10 cellular contexts compared by ENCODE assay signal in genomic region chr5:172185096-172185461, GRCh38. TPM values are rescaled to one million over a fixed set of nuclear protein-coding genes. Genes with fewer than 3 reads are reported as not detected.
DNase-seq lines count a peak whose midpoint lies in the region; ATAC-seq and TF ChIP-seq lines count a peak whose summit lies in the region.
"Had no signal": no experiment of that assay in that cellular context is flagged by ENCODE, and none has a peak within 500 bp of the region (broad histone marks: within the 10 kb centered on the region; RNA-seq: fewer than 3 reads in every experiment).

No MANE protein-coding gene starts in this region.

- H3K36me3 ChIP-seq in OCI-LY7 (ENCODE audit: insufficient read depth, low read length) (peaks cover 45% of the 10 kb centered on the region), colonic mucosa (no peaks in the 10 kb centered on the region), gastrocnemius medialis (no peaks in the 10 kb centered on the region)

- POLR2A ChIA-PET in OCI-LY7 (lab: Charles Lee): interaction anchor here (2.4 kb wide), 1 partner anchor 10 kb away, joined by 39 read pairs; no protein-coding TSS in a partner anchor

- peak overlapping the region; percentile 93 for H3K4me2 ChIP-seq in OCI-LY7 (ENCODE audit: low read length)

- no peaks in the 10 kb centered on the region for H3K27me3 ChIP-seq in colonic mucosa
- H3K27me3 ChIP-seq in gastrocnemius medialis: no peaks in the 10 kb centered on the region

- BruUV-seq in OCI-LY7 (replicated peaks; lab: Mats Ljungman, UMichigan) (no TSS peak), Calu3 (replicated peaks; lab: Mats Ljungman, UMichigan) (no TSS peak)

- CTCF ChIA-PET in OCI-LY7 (lab: Charles Lee; ENCODE audit: unreplicated experiment): no interaction called here
- CTCF ChIA-PET in Calu3 (lab: Charles Lee): no interaction called here

- TF ChIP-seq CTCF in OCI-LY7 (conservative IDR thresholded peaks at IDR 0.05; ENCODE audit: low read length) (no peak), colonic mucosa (IDR thresholded peaks at IDR 0.05) (no peak), gastrocnemius medialis (IDR thresholded peaks at IDR 0.05 in 4 of 5, conservative IDR thresholded peaks at IDR 0.05 in 1 of 5) (no peak), Calu3 (IDR thresholded peaks at IDR 0.05; ENCODE audit: unreplicated experiment) (no peak)

- H4K20me1 ChIP-seq in OCI-LY7 (ENCODE audit: insufficient read depth, low read length): peaks cover 3% of the 10 kb centered on the region; the same call in 1 of the 2 replicates

- peaks cover 55% of the 10 kb centered on the region for H3K4me1 Mint-ChIP-seq in activated CD4-positive, alpha-beta T cell treated with anti-CD3 and anti-CD28 coated beads, Interleukin-2, amount 10 ng/mL, durations not matched to agents 24 days and 14 days
- peaks cover 20% of the 10 kb centered on the region for H3K4me1 Mint-ChIP-seq in Calu3 (ENCODE audit: low read depth, unreplicated experiment)

- H3K9me3 Mint-ChIP-seq in activated CD4-positive, alpha-beta T cell treated with anti-CD3 and anti-CD28 coated beads, Interleukin-2, amount 10 ng/mL, durations not matched to agents 24 days and 14 days: no peaks in the 10 kb centered on the region
- no peaks in the 10 kb centered on the region for H3K9me3 Mint-ChIP-seq in Calu3 (ENCODE audit: low read depth, unreplicated experiment)

- H2AFZ ChIP-seq in OCI-LY7 (ENCODE audit: low read length): no peak overlapping the region

- H3K4me3 ChIP-seq in OCI-LY7 (ENCODE audit: low read depth, low read length, poor library complexity, severe bottlenecking) (no peak overlapping the region), colonic mucosa (peak overlapping the region; percentile 97), gastrocnemius medialis (no peak overlapping the region)

- peaks cover 5% of the 10 kb centered on the region for H3K27me3 Mint-ChIP-seq in activated CD4-positive, alpha-beta T cell treated with anti-CD3 and anti-CD28 coated beads, Interleukin-2, amount 10 ng/mL, durations not matched to agents 24 days and 14 days
- peaks cover 12% of the 10 kb centered on the region for H3K27me3 Mint-ChIP-seq in Calu3 (ENCODE audit: unreplicated experiment)

- H3K9me3 ChIP-seq in OCI-LY7 (ENCODE audit: low read length) (no peaks in the 10 kb centered on the region; the same call in 1 of the 2 replicates), colonic mucosa (no peaks in the 10 kb centered on the region), gastrocnemius medialis (no peaks in the 10 kb centered on the region)

- H3K4me1 ChIP-seq in OCI-LY7 (ENCODE audit: insufficient read depth, low read length, poor library complexity, severe bottlenecking) (peaks cover 27% of the 10 kb centered on the region), colonic mucosa (no peaks in the 10 kb centered on the region), gastrocnemius medialis (peaks cover 14 to 16% of the 10 kb centered on the region in 2 donors)

- in situ Hi-C loops in gastrocnemius medialis (cut with MboI; ENCODE audit: low sequenced_read_pairs in 4 of 4): loop anchor here in 3 of 4 donors (5.0 to 25.0 kb wide), 3 partner anchors 73 to 102 kb away; partner anchors contain the start of gene UBTD2 (in 2 of the 3)

- H3K27ac ChIP-seq in OCI-LY7 (ENCODE audit: low read depth, low read length, poor library complexity, severe bottlenecking): no peak overlapping the region
- peak overlapping the region; percentile 95 for H3K27ac ChIP-seq in colonic mucosa
- peak overlapping the region in 3 of 4 donors; percentile 82 to 88 (median 86) for H3K27ac ChIP-seq in gastrocnemius medialis

- peaks cover 33% of the 10 kb centered on the region for H3K36me3 Mint-ChIP-seq in activated CD4-positive, alpha-beta T cell treated with anti-CD3 and anti-CD28 coated beads, Interleukin-2, amount 10 ng/mL, durations not matched to agents 24 days and 14 days (ENCODE audit: low read depth)
- H3K36me3 Mint-ChIP-seq in Calu3 (ENCODE audit: insufficient read depth, unreplicated experiment): peaks cover 29% of the 10 kb centered on the region

- H3K9ac ChIP-seq in colonic mucosa (ENCODE audit: low read depth in 2 of 2, low read length in 2 of 2): no peak overlapping the region

- no peak for TF ChIP-seq POLR2A in gastrocnemius medialis (IDR thresholded peaks at IDR 0.05)

- no peak for ATAC-seq in gastrocnemius medialis
- no peak for ATAC-seq in left colon

- H3K79me2 ChIP-seq in OCI-LY7 (ENCODE audit: insufficient read depth, low read depth, low read length): peaks cover 67% of the 10 kb centered on the region

- peak overlapping the region; percentile 99 for H3K4me3 Mint-ChIP-seq in activated CD4-positive, alpha-beta T cell treated with anti-CD3 and anti-CD28 coated beads, Interleukin-2, amount 10 ng/mL, durations not matched to agents 24 days and 14 days
- no peak overlapping the region for H3K4me3 Mint-ChIP-seq in Calu3 (ENCODE audit: low read depth, unreplicated experiment)

- no peaks in the 10 kb centered on the region for H3K9me2 ChIP-seq in OCI-LY7 (ENCODE audit: insufficient read depth, low read length)

- intact Hi-C loops in activated CD4-positive, alpha-beta T cell treated with anti-CD3 and anti-CD28 coated beads, Interleukin-2, amount 10 ng/mL, durations not matched to agents 24 days and 14 days (cut with micrococcal nuclease): loop anchor here (5.0 kb wide), 5 partner anchors 33 to 798 kb away; partner anchors contain the start of gene NPM1
- intact Hi-C loops in OCI-LY7 (cut with micrococcal nuclease; ENCODE audit: unreplicated experiment): loop anchor here (5.0 kb wide), 2 partner anchors 178 to 273 kb away; partner anchors contain the start of gene FBXW11
- intact Hi-C loops in colonic mucosa (cut with DNase I): loop anchor here (5.0 kb wide), 1 partner anchor 97 kb away; the partner anchor contains the start of gene UBTD2
- intact Hi-C loops in gastrocnemius medialis (cut with DNase I; ENCODE audit: low total_unique reads): no loop called here
- intact Hi-C loops in Calu3 (cut with micrococcal nuclease; ENCODE audit: unreplicated experiment): loop anchor here (5.0 kb wide), 2 partner anchors 97 to 273 kb away; partner anchors contain the start of gene UBTD2
- intact Hi-C loops in left colon (cut with DNase I, micrococcal nuclease): loop anchor here (5.0 to 10.0 kb wide), 2 partner anchors 70 to 78 kb away; no protein-coding TSS in a partner anchor

- H3K27ac Mint-ChIP-seq in activated CD4-positive, alpha-beta T cell treated with anti-CD3 and anti-CD28 coated beads, Interleukin-2, amount 10 ng/mL, durations not matched to agents 24 days and 14 days: peak overlapping the region; percentile 99
- no peak overlapping the region for H3K27ac Mint-ChIP-seq in Calu3 (ENCODE audit: unreplicated experiment)

- DNase-seq in activated CD4-positive, alpha-beta T cell treated with anti-CD3 and anti-CD28 coated beads, Interleukin-2, amount 10 ng/mL, durations not matched to agents 24 days and 14 days: peak; percentile 74
- no peak for DNase-seq in activated CD4-positive, alpha-beta T cell treated with anti-CD3 and anti-CD28 coated beads for 4 hours
- no peak for DNase-seq in OCI-LY7 (ENCODE audit: low spot score)
- no peak for DNase-seq in colonic mucosa
- DNase-seq in gastrocnemius medialis: no peak
- no peak for DNase-seq in C1 segment of cervical spinal cord (lab: John Stamatoyannopoulos, UW)
- no peak for DNase-seq in Calu3
- DNase-seq in left colon: no peak
- DNase-seq: SHP77 treated with DMSO at 0.1 percent for 48 hours had no signal

RNA-seq across cellular contexts. Expression of gene STK10, which starts 2.9 kb away (rescaled TPM):
- 87.9 and 91.1 TPM in 2 replicates for total RNA-seq in activated CD4-positive, alpha-beta T cell treated with anti-CD3 and anti-CD28 coated beads, Interleukin-2, amount 10 ng/mL, durations not matched to agents 24 days and 14 days
- 53.1 and 53.7 TPM in 2 replicates for total RNA-seq in OCI-LY7 (2014; rRNA removed; shearing (Covaris generic))
- total RNA-seq in OCI-LY7 (2022) (89.7 and 95.9 TPM in 2 replicates), colonic mucosa (10 to 100 TPM; 16.1 to 23.2 TPM), gastrocnemius medialis (10 to 100 TPM in 1 of 4 donors, 1 to 10 TPM in 3; 5.4 to 18.3 (median 5.7) TPM), Calu3 (2022) (27.4 and 32.1 TPM in 2 replicates), left colon (10 to 100 TPM; 32.6 to 35.7 TPM)

RNA-seq across cellular contexts. Expression of gene EFCAB9, which starts 8.9 kb away (rescaled TPM):
- not detected in 2 replicates for total RNA-seq in activated CD4-positive, alpha-beta T cell treated with anti-CD3 and anti-CD28 coated beads, Interleukin-2, amount 10 ng/mL, durations not matched to agents 24 days and 14 days
- total RNA-seq in OCI-LY7 (2014; rRNA removed; shearing (Covaris generic)): not detected in 2 replicates
- total RNA-seq in OCI-LY7 (2022): not detected in 2 replicates
- total RNA-seq in colonic mucosa: not detected
- total RNA-seq in gastrocnemius medialis: not detected
- total RNA-seq in Calu3 (2022): not detected in 2 replicates
- not detected for total RNA-seq in left colon
- total RNA-seq: omental fat pad had no signal
